Comparison of ENCODE assay signal across 2 cellular contexts in the genomic region with DNA sequence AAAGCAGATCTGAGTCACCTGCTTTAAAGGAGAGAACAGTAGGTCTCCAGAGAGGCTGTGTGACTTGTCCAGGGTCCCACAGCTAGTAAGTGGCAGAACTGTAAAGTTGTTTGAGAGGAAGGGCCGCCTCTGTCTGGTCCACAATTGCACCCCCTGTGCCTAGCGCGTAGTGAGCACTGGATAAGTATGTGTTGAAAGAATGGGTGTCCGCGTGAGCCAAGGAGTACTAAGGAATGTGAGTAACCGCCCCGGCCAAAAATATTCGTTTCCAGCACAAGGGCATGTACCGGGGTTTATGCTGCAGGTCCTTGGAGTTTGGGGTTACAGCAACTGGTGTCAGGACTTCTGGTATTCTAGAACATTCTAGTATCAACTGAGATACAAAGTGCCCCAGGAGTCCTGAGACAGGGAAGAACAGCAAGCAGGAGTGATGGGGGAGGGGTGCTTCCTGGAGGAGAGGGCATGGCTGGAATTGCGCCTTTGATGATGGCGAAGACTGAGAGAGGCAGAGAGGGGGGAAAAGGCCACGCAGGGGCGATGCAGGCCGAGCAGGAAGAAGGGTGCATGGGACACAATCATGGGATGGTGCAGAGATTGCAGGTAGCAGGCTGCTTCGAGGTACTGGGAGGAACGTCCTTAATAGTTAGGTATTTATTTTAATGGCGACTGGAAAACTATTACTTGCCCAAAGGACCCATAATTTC.
A peak's percentile ranks its signal among the peaks of the same experiment; 100 is the strongest.
TF ChIP-seq lines count a peak whose summit lies in the region.

No MANE protein-coding gene starts in this region.

TF ChIP-seq in HEK293, 187 proteins besides CTCF, POLR2A, EP300 and RAD21 (continued from another document):
- TF ChIP-seq ZNF600 (tag by site-specific recombination; IDR thresholded peaks at IDR 0.05) = no peak

TF ChIP-seq in GM12878, 131 proteins besides CTCF, POLR2A, EP300 and RAD21:
- TF ChIP-seq, protein P1, sequence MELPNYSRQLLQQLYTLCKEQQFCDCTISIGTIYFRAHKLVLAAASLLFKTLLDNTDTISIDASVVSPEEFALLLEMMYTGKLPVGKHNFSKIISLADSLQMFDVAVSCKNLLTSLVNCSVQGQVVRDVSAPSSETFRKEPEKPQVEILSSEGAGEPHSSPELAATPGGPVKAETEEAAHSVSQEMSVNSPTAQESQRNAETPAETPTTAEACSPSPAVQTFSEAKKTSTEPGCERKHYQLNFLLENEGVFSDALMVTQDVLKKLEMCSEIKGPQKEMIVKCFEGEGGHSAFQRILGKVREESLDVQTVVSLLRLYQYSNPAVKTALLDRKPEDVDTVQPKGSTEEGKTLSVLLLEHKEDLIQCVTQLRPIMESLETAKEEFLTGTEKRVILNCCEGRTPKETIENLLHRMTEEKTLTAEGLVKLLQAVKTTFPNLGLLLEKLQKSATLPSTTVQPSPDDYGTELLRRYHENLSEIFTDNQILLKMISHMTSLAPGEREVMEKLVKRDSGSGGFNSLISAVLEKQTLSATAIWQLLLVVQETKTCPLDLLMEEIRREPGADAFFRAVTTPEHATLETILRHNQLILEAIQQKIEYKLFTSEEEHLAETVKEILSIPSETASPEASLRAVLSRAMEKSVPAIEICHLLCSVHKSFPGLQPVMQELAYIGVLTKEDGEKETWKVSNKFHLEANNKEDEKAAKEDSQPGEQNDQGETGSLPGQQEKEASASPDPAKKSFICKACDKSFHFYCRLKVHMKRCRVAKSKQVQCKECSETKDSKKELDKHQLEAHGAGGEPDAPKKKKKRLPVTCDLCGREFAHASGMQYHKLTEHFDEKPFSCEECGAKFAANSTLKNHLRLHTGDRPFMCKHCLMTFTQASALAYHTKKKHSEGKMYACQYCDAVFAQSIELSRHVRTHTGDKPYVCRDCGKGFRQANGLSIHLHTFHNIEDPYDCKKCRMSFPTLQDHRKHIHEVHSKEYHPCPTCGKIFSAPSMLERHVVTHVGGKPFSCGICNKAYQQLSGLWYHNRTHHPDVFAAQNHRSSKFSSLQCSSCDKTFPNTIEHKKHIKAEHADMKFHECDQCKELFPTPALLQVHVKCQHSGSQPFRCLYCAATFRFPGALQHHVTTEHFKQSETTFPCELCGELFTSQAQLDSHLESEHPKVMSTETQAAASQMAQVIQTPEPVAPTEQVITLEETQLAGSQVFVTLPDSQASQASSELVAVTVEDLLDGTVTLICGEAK (IDR thresholded peaks at IDR 0.05; ENCODE audit: borderline replicate concordance) = peak; percentile 18; the same call in 1 of the 2 replicates
- TF ChIP-seq ZSCAN29 (IDR thresholded peaks at IDR 0.05) (no peak), ZNF274 (IDR thresholded peaks at IDR 0.05; ENCODE audit: insufficient read depth, insufficient read length) (no peak), ZNF217 (IDR thresholded peaks at IDR 0.05) (no peak), CBX3 (IDR thresholded peaks at IDR 0.05; ENCODE audit: borderline replicate concordance, low read depth) (no peak)
- TF ChIP-seq, protein P2, sequence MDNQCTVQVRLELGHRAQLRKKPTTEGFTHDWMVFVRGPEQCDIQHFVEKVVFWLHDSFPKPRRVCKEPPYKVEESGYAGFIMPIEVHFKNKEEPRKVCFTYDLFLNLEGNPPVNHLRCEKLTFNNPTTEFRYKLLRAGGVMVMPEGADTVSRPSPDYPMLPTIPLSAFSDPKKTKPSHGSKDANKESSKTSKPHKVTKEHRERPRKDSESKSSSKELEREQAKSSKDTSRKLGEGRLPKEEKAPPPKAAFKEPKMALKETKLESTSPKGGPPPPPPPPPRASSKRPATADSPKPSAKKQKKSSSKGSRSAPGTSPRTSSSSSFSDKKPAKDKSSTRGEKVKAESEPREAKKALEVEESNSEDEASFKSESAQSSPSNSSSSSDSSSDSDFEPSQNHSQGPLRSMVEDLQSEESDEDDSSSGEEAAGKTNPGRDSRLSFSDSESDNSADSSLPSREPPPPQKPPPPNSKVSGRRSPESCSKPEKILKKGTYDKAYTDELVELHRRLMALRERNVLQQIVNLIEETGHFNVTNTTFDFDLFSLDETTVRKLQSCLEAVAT (IDR thresholded peaks at IDR 0.05) = peak; percentile 76; the same call in 1 of the 2 replicates
- TF ChIP-seq, protein P3, sequence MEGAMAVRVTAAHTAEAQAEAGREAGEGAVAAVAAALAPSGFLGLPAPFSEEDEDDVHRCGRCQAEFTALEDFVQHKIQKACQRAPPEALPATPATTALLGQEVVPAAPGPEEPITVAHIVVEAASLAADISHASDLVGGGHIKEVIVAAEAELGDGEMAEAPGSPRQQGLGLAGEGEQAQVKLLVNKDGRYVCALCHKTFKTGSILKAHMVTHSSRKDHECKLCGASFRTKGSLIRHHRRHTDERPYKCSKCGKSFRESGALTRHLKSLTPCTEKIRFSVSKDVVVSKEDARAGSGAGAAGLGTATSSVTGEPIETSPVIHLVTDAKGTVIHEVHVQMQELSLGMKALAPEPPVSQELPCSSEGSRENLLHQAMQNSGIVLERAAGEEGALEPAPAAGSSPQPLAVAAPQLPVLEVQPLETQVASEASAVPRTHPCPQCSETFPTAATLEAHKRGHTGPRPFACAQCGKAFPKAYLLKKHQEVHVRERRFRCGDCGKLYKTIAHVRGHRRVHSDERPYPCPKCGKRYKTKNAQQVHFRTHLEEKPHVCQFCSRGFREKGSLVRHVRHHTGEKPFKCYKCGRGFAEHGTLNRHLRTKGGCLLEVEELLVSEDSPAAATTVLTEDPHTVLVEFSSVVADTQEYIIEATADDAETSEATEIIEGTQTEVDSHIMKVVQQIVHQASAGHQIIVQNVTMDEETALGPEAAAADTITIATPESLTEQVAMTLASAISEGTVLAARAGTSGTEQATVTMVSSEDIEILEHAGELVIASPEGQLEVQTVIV (IDR thresholded peaks at IDR 0.05; ENCODE audit: borderline replicate concordance, partially characterized antibody) = no peak
- TF ChIP-seq, protein P4, sequence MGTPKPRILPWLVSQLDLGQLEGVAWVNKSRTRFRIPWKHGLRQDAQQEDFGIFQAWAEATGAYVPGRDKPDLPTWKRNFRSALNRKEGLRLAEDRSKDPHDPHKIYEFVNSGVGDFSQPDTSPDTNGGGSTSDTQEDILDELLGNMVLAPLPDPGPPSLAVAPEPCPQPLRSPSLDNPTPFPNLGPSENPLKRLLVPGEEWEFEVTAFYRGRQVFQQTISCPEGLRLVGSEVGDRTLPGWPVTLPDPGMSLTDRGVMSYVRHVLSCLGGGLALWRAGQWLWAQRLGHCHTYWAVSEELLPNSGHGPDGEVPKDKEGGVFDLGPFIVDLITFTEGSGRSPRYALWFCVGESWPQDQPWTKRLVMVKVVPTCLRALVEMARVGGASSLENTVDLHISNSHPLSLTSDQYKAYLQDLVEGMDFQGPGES (IDR thresholded peaks at IDR 0.05) = no peak
- TF ChIP-seq, protein P5, sequence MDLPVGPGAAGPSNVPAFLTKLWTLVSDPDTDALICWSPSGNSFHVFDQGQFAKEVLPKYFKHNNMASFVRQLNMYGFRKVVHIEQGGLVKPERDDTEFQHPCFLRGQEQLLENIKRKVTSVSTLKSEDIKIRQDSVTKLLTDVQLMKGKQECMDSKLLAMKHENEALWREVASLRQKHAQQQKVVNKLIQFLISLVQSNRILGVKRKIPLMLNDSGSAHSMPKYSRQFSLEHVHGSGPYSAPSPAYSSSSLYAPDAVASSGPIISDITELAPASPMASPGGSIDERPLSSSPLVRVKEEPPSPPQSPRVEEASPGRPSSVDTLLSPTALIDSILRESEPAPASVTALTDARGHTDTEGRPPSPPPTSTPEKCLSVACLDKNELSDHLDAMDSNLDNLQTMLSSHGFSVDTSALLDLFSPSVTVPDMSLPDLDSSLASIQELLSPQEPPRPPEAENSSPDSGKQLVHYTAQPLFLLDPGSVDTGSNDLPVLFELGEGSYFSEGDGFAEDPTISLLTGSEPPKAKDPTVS (IDR thresholded peaks at IDR 0.05; ENCODE audit: low read depth, low read length) = 0 out of 2 replicates have a peak, but pooled peaks have one; percentile 36
